ENCODE assay signal across 8 cellular contexts in genomic region chr11:44775366-44776356, GRCh38. TPM values are rescaled to one million over a fixed set of nuclear protein-coding genes. Genes with fewer than 3 reads are reported as not detected.
DNase-seq lines count a peak whose midpoint lies in the region; ATAC-seq and TF ChIP-seq lines count a peak whose summit lies in the region.

No MANE protein-coding gene starts in this region.

- no peak overlapping the region for H4K8ac ChIP-seq in mesendoderm (ENCODE audit: low read depth, low read length)

- H2BK15ac ChIP-seq in mesendoderm (replicated peaks; ENCODE audit: low read depth) = no peak overlapping the region

- peak; percentile 0 for DNase-seq in NCI-H510A treated with DMSO at 0.1 percent for 48 hours (lab: John Stamatoyannopoulos, UW)
- no peak for DNase-seq in NCI-H510A (lab: John Stamatoyannopoulos, UW)
- DNase-seq in NCI-H1105 treated with DMSO at 0.1 percent for 48 hours (lab: John Stamatoyannopoulos, UW) = peak; percentile 34
- DNase-seq in activated CD4-positive, CD25-positive, alpha-beta regulatory T cell treated with anti-CD3 and anti-CD28 coated beads, Interleukin-2, amount 50 U/mL, for 16 hours (ENCODE audit: low read depth, low spot score) = peak; percentile 35
- DNase-seq in choroid plexus epithelial cell (ENCODE audit: low read depth) = peak; percentile 41
- DNase-seq in mesendoderm = peak; percentile 91
- peak; percentile 13 to 20 for DNase-seq in stimulated activated CD8-positive, alpha-beta memory T cell treated with anti-CD3 and anti-CD28 coated beads, Interleukin-7, amount 100 ng/mL, for 1 hour (ENCODE audit: low read depth in 2 of 2)

- ATAC-seq in GM21367 (IDR thresholded peaks at IDR 0.05; ENCODE audit: unreplicated experiment) = no peak

- H2BK5ac ChIP-seq in mesendoderm (ENCODE audit: low read length) = no peak overlapping the region

- H3K56ac ChIP-seq in mesendoderm (ENCODE audit: low read length) = no peak overlapping the region

- H3K4me2 ChIP-seq in mesendoderm (ENCODE audit: low read length) = no peak overlapping the region

- no peaks in the 10 kb centered on the region for H3K36me3 ChIP-seq in mesendoderm (ENCODE audit: control insufficient read depth, insufficient read depth, low read length)

- peaks cover 10% of the 10 kb centered on the region for H3K4me1 ChIP-seq in mesendoderm (ENCODE audit: control insufficient read depth, low read depth, low read length)

- no peaks in the 10 kb centered on the region for H3K79me1 ChIP-seq in mesendoderm (ENCODE audit: low read length)

- H3K4me3 ChIP-seq in choroid plexus epithelial cell (ENCODE audit: low read depth, low read length) (no peak overlapping the region), mesendoderm (ENCODE audit: low read length) (no peak overlapping the region)

- no peak overlapping the region for H2AK5ac ChIP-seq in mesendoderm (ENCODE audit: low read length)

- H3K9ac ChIP-seq in mesendoderm (ENCODE audit: low read length) = no peak overlapping the region

- H3K79me2 ChIP-seq in mesendoderm (ENCODE audit: control insufficient read depth, insufficient read depth, low read length) = no peaks in the 10 kb centered on the region

- TF ChIP-seq CTCF in choroid plexus epithelial cell (conservative IDR thresholded peaks at IDR 0.05; ENCODE audit: low read depth, low read length) = peak; percentile 84

- H3K27ac ChIP-seq in mesendoderm (ENCODE audit: low read depth, low read length) = no peak overlapping the region

- no peaks in the 10 kb centered on the region for H3K27me3 ChIP-seq in mesendoderm (ENCODE audit: insufficient read depth, low read length, poor library complexity)

- no CpG with 5 or more reads among the region's 17 CpGs for WGBS in mesendoderm (ENCODE audit: extremely low coverage, insufficient coverage, low lambda C conversion rate)

- no peak overlapping the region for H2BK120ac ChIP-seq in mesendoderm (ENCODE audit: low read depth, low read length)

- H3K4ac ChIP-seq in mesendoderm (ENCODE audit: low read depth, low read length) = no peak overlapping the region

- no peak overlapping the region for H3K23ac ChIP-seq in mesendoderm (ENCODE audit: low read length)

- H3K18ac ChIP-seq in mesendoderm (ENCODE audit: low read length) = no peak overlapping the region

- no peak overlapping the region for H4K5ac ChIP-seq in mesendoderm (ENCODE audit: low read length)

RNA-seq across cellular contexts. Expression of gene TSPAN18, which starts 48.9 kb away (rescaled TPM):
- 10.5 TPM for polyA plus RNA-seq in mesendoderm (2013, experiment 1 of 2)
- 10.5 TPM for polyA plus RNA-seq in mesendoderm (2013, experiment 2 of 2)
